1 cellular context compared by ENCODE assay signal in genomic region chr2:210445116-210445707, GRCh38.
TF ChIP-seq lines count a peak whose summit lies in the region.

No MANE protein-coding gene starts in this region.

TF ChIP-seq in GM12878, 131 proteins besides CTCF, POLR2A, EP300 and RAD21 (continued from another document):
- TF ChIP-seq ZBTB40 (IDR thresholded peaks at IDR 0.05; ENCODE audit: borderline replicate concordance) (no peak), ZBED1 (IDR thresholded peaks at IDR 0.05; ENCODE audit: borderline replicate concordance) (no peak)
